In the genomic region with DNA sequence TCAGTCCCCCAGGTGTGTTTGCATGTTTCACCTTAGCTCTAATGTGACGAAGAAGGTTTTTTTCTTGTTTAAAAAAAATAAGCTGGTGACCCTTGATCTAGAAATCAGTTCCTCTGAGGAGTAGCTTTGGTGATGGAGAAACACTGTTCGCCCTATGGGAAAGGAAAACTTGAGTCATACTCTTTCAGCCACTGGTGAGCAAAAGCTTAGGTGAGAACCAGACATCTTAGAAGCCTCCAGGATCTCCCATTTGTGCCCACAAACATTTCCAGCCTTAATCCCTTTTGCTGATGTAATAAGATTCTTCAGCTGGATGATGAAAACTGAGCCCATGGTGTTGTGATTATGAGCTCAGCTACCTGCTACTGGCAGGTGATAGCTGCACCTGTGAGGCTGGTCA, we compare ENCODE assay signal across 19 cellular contexts. TPM values are rescaled to one million over a fixed set of nuclear protein-coding genes. Genes with fewer than 3 reads are reported as not detected.
DNase-seq lines count a peak whose midpoint lies in the region; ATAC-seq lines count a peak whose summit lies in the region.
"Had no signal": no experiment of that assay in that cellular context is flagged by ENCODE, and none has a peak within 500 bp of the region (broad histone marks: within the 10 kb centered on the region; RNA-seq: fewer than 3 reads in every experiment).

No MANE protein-coding gene starts in this region.

- no peak overlapping the region for H3K4me3 ChIP-seq in H7 (ENCODE audit: insufficient read depth, low read depth, low read length)
- H3K4me3 ChIP-seq: cardiac muscle cell, thoracic aorta had no signal

- peak; percentile 63 for ATAC-seq in activated naive CD8-positive, alpha-beta T cell treated with anti-CD3 and anti-CD28 coated beads, Interleukin-2, amount 50 U/mL, for 24 hours
- ATAC-seq: sciatic nerve, T-helper 17 cell had no signal

- peaks cover 11% of the 10 kb centered on the region for H3K4me1 Mint-ChIP-seq in activated naive CD8-positive, alpha-beta T cell treated with anti-CD3 and anti-CD28 coated beads, Interleukin-2, amount 50 U/mL, for 24 hours
- peaks cover 12% of the 10 kb centered on the region for H3K4me1 Mint-ChIP-seq in activated naive CD8-positive, alpha-beta T cell treated with anti-CD3 and anti-CD28 coated beads for 36 hours
- H3K4me1 Mint-ChIP-seq in stimulated activated naive CD8-positive, alpha-beta T cell treated with anti-CD3 and anti-CD28 coated beads, Interleukin-15, Interleukin-2, amounts not matched to agents 100 ng/mL and 50 ng/mL, for 24 hours (ENCODE audit: low read depth), result peaks cover 15% of the 10 kb centered on the region

- H3K36me3 Mint-ChIP-seq in activated naive CD8-positive, alpha-beta T cell treated with anti-CD3 and anti-CD28 coated beads, Interleukin-2, amount 50 U/mL, for 24 hours (ENCODE audit: low read depth), result no peaks in the 10 kb centered on the region
- H3K36me3 Mint-ChIP-seq in activated naive CD8-positive, alpha-beta T cell treated with anti-CD3 and anti-CD28 coated beads for 36 hours, result peaks cover 4% of the 10 kb centered on the region
- H3K36me3 Mint-ChIP-seq in stimulated activated naive CD8-positive, alpha-beta T cell treated with anti-CD3 and anti-CD28 coated beads, Interleukin-15, Interleukin-2, amounts not matched to agents 100 ng/mL and 50 ng/mL, for 24 hours (ENCODE audit: low read depth), result no peaks in the 10 kb centered on the region

- H3K4me3 Mint-ChIP-seq in activated naive CD8-positive, alpha-beta T cell treated with anti-CD3 and anti-CD28 coated beads, Interleukin-2, amount 50 U/mL, for 24 hours, result no peak overlapping the region
- H3K4me3 Mint-ChIP-seq in activated naive CD8-positive, alpha-beta T cell treated with anti-CD3 and anti-CD28 coated beads for 36 hours, result no peak overlapping the region
- no peak overlapping the region for H3K4me3 Mint-ChIP-seq in stimulated activated naive CD8-positive, alpha-beta T cell treated with anti-CD3 and anti-CD28 coated beads, Interleukin-15, Interleukin-2, amounts not matched to agents 100 ng/mL and 50 ng/mL, for 24 hours
- H3K4me3 Mint-ChIP-seq: T-helper 17 cell had no signal

- H3K36me3 ChIP-seq in H7 (replicated peaks; ENCODE audit: control insufficient read depth, insufficient read depth, low read length), result no peaks in the 10 kb centered on the region
- H3K36me3 ChIP-seq: cardiac muscle cell, thoracic aorta had no signal

- H3K9me3 Mint-ChIP-seq in activated naive CD8-positive, alpha-beta T cell treated with anti-CD3 and anti-CD28 coated beads, Interleukin-2, amount 50 U/mL, for 24 hours, result no peaks in the 10 kb centered on the region
- H3K9me3 Mint-ChIP-seq in activated naive CD8-positive, alpha-beta T cell treated with anti-CD3 and anti-CD28 coated beads for 36 hours, result peaks cover 1% of the 10 kb centered on the region
- no peaks in the 10 kb centered on the region for H3K9me3 Mint-ChIP-seq in stimulated activated naive CD8-positive, alpha-beta T cell treated with anti-CD3 and anti-CD28 coated beads, Interleukin-15, Interleukin-2, amounts not matched to agents 100 ng/mL and 50 ng/mL, for 24 hours

- no peak overlapping the region for H3K27ac Mint-ChIP-seq in activated naive CD8-positive, alpha-beta T cell treated with anti-CD3 and anti-CD28 coated beads, Interleukin-2, amount 50 U/mL, for 24 hours
- no peak overlapping the region for H3K27ac Mint-ChIP-seq in activated naive CD8-positive, alpha-beta T cell treated with anti-CD3 and anti-CD28 coated beads for 36 hours
- peak overlapping the region; percentile 8 for H3K27ac Mint-ChIP-seq in stimulated activated naive CD8-positive, alpha-beta T cell treated with anti-CD3 and anti-CD28 coated beads, Interleukin-15, Interleukin-2, amounts not matched to agents 100 ng/mL and 50 ng/mL, for 24 hours

- H3K27me3 ChIP-seq in H7 (ENCODE audit: control insufficient read depth, insufficient read depth, low read length), result no peaks in the 10 kb centered on the region

- no peak for DNase-seq in activated naive CD8-positive, alpha-beta T cell treated with anti-CD3 and anti-CD28 coated beads, Interleukin-2, amount 50 U/mL, for 24 hours
- DNase-seq in activated naive CD8-positive, alpha-beta T cell treated with anti-CD3 and anti-CD28 coated beads for 36 hours, result no peak
- DNase-seq in NCI-H2196 treated with DMSO at 0.1 percent for 48 hours (lab: John Stamatoyannopoulos, UW; ENCODE audit: unreplicated experiment) (peak; percentile 40), epithelial cell of prostate (ENCODE audit: low read depth, low spot score) (peak; percentile 53), H7 (no peak), CD1c-positive myeloid dendritic cell (ENCODE audit: extremely low spot score) (no peak), activated T-cell treated with anti-CD3 and anti-CD28 coated beads for 4 hours (no peak)
- DNase-seq: activated CD4-positive, CD25-positive, alpha-beta regulatory T cell; activated naive CD4-positive, alpha-beta T cell treated with Interleukin-2 at 50 U/mL for 16 hours; NCI-H2171; nucleus accumbens; SHP77; stimulated activated CD4-positive, alpha-beta T cell treated with anti-CD3 and anti-CD28 coated beads, Interleukin-2, amount 100 ng/mL, for 48 hours; T-helper 17 cell had no signal

- H3K27ac ChIP-seq in epithelial cell of prostate, result peak overlapping the region; percentile 13
- H3K27ac ChIP-seq: cardiac muscle cell, thoracic aorta had no signal

- no peaks in the 10 kb centered on the region for H3K27me3 Mint-ChIP-seq in activated naive CD8-positive, alpha-beta T cell treated with anti-CD3 and anti-CD28 coated beads, Interleukin-2, amount 50 U/mL, for 24 hours
- H3K27me3 Mint-ChIP-seq in activated naive CD8-positive, alpha-beta T cell treated with anti-CD3 and anti-CD28 coated beads for 36 hours, result peaks cover 9% of the 10 kb centered on the region
- peaks cover 6% of the 10 kb centered on the region for H3K27me3 Mint-ChIP-seq in stimulated activated naive CD8-positive, alpha-beta T cell treated with anti-CD3 and anti-CD28 coated beads, Interleukin-15, Interleukin-2, amounts not matched to agents 100 ng/mL and 50 ng/mL, for 24 hours
- H3K27me3 Mint-ChIP-seq: T-helper 17 cell had no signal

RNA-seq across cellular contexts. Expression of gene SLC27A2, which starts 37.8 kb away (rescaled TPM):
- total RNA-seq in activated naive CD8-positive, alpha-beta T cell treated with anti-CD3 and anti-CD28 coated beads for 36 hours, result 10 to 100 TPM; 15.0 to 16.0 TPM
- total RNA-seq in H7 (2014; rRNA removed; shearing (Covaris generic)), result 1.1 and 1.6 TPM in 2 replicates
- total RNA-seq: cardiac muscle cell had no signal

RNA-seq across cellular contexts. Expression of gene HDC, which starts 45.7 kb away (rescaled TPM):
- total RNA-seq in activated naive CD8-positive, alpha-beta T cell treated with anti-CD3 and anti-CD28 coated beads for 36 hours, result under 1 TPM; 0.32 to 0.33 TPM
- total RNA-seq in H7 (2014; rRNA removed; shearing (Covaris generic)), result not detected in 2 replicates
- total RNA-seq: cardiac muscle cell, fibroblast of lung had no signal

Comparison
In these comparisons a context has a peak if more than half of its experiments do, and no peak if none do; other contexts are left out.
1. DNase-seq: peak in NCI-H2196 treated with DMSO at 0.1 percent for 48 hours (single experiment) and epithelial cell of prostate (single experiment); none in activated naive CD8-positive, alpha-beta T cell treated with anti-CD3 and anti-CD28 coated beads, Interleukin-2, amount 50 U/mL, for 24 hours (single experiment), activated naive CD8-positive, alpha-beta T cell treated with anti-CD3 and anti-CD28 coated beads for 36 hours (single experiment), H7 (single experiment), CD1c-positive myeloid dendritic cell (single experiment) and activated T-cell treated with anti-CD3 and anti-CD28 coated beads for 4 hours (single experiment).